ENCODE assay signal across 10 cellular contexts in the genomic region with DNA sequence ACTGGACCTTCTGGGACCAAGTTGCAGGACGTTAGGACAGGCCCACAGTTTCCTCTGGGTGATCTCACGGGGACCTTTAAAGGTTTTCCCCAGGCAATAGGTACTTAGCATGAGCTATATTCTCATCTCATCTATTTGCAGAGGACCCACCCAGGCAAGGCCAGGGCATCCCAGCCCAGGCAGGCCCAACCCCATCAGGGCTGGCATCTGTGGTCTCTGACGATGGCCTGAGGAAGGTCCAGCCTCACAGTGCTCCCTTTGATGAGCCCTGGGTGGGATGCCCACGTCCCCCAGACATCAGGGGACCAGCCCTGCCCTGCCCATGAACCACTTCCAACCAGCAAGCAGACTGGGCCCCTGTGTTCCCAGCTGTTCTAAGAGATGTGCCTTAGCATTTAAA.
"Had no signal": no experiment of that assay in that cellular context is flagged by ENCODE, and none has a peak within 500 bp of the region (broad histone marks: within the 10 kb centered on the region; RNA-seq: fewer than 3 reads in every experiment).

No MANE protein-coding gene starts in this region.

- H3K9me3 ChIP-seq: body of pancreas had no signal

- H3K79me2 ChIP-seq: parathyroid adenoma had no signal

- ATAC-seq: activated T-helper 17 cell treated with anti-CD3 and anti-CD28 coated beads, Interleukin-2, amount 50 U/mL, for 72 hours; body of pancreas; stimulated activated naive B cell treated with anti-CD40 and anti-IgM and Interleukin-4, amounts not matched to agents 10 μg/mL and 1 μg/mL and 100 μg/mL, for 72 hours had no signal

- H2AFZ ChIP-seq: parathyroid adenoma had no signal

- H3K4me3 ChIP-seq: body of pancreas had no signal

- DNase-seq: activated CD4-positive, alpha-beta T cell treated with anti-CD3 and anti-CD28 coated beads, Interleukin-2, amount 50 U/mL, for 1 hour; activated T-cell treated with anti-CD3 and anti-CD28 coated beads for 4 hours; body of pancreas; endodermal cell; left cardiac atrium; stimulated activated CD4-positive, alpha-beta T cell treated with anti-CD3 and anti-CD28 coated beads, Interleukin-1b, Interleukin-23, amount 100 ng/mL, for 48 hours; stimulated activated naive B cell treated with anti-CD40 and anti-IgM and Interleukin-4, amounts not matched to agents 10 μg/mL and 1 μg/mL and 100 μg/mL, for 72 hours; substantia nigra had no signal

- H3K27ac ChIP-seq: body of pancreas, parathyroid adenoma had no signal

- H3K9ac ChIP-seq: parathyroid adenoma had no signal

- H3K27me3 ChIP-seq: body of pancreas had no signal
